16 cellular contexts compared by ENCODE assay signal in genomic region chr19:49820125-49820524, GRCh38. TPM values are rescaled to one million over a fixed set of nuclear protein-coding genes. Genes with fewer than 3 reads are reported as not detected.
DNase-seq lines count a peak whose midpoint lies in the region; ATAC-seq, FAIRE-seq and TF ChIP-seq lines count a peak whose summit lies in the region.
"Had no signal": no experiment of that assay in that cellular context is flagged by ENCODE, and none has a peak within 500 bp of the region (broad histone marks: within the 10 kb centered on the region; RNA-seq: fewer than 3 reads in every experiment).

No MANE protein-coding gene starts in this region.

- H3K4me1 Mint-ChIP-seq in CD4-positive, alpha-beta T cell (ENCODE audit: low read depth): peaks cover 29% of the 10 kb centered on the region
- peaks cover 9% of the 10 kb centered on the region for H3K4me1 Mint-ChIP-seq in GM23338
- H3K4me1 Mint-ChIP-seq in immature natural killer cell: peaks cover 23 to 33% of the 10 kb centered on the region in 2 donors

- H3K4me2 ChIP-seq in GM23338: no peak overlapping the region

- peaks cover 28% of the 10 kb centered on the region for H3K36me3 Mint-ChIP-seq in CD4-positive, alpha-beta T cell (ENCODE audit: low read depth)
- H3K36me3 Mint-ChIP-seq in GM23338 (ENCODE audit: low read depth): peaks cover 12% of the 10 kb centered on the region
- H3K36me3 Mint-ChIP-seq in immature natural killer cell: peaks cover 0 to 4% (median 4%) of the 10 kb centered on the region in 3 donors

- H3K4me3 Mint-ChIP-seq in CD4-positive, alpha-beta T cell: peak overlapping the region; percentile 66
- H3K4me3 Mint-ChIP-seq in GM23338 (peak overlapping the region; percentile 13; the same call in 2 of the 3 replicates), immature natural killer cell (peak overlapping the region in 4 of 5 donors; percentile 33 to 99 (median 79))

- no peak for DNase-seq in CD4-positive, alpha-beta T cell
- DNase-seq in GM23338 (ENCODE audit: low spot score) (no peak), OCI-M2 (lab: John Stamatoyannopoulos, UW; ENCODE audit: unreplicated experiment) (peak; percentile 71), immature natural killer cell (no peak), brain microvascular endothelial cell (no peak), H54 (ENCODE audit: insufficient read length, low spot score) (no peak)
- DNase-seq: activated B cell treated with CpG ODN at 0.5 μM for 24 hours, COR-L47, cortex of kidney, MV-4-11, transverse colon had no signal

- H3K9me3 ChIP-seq in CD4-positive, alpha-beta T cell (ENCODE audit: control insufficient read depth, low read length): no peaks in the 10 kb centered on the region
- H3K9me3 ChIP-seq: transverse colon had no signal

- no peak for TF ChIP-seq CTCF in CD4-positive, alpha-beta T cell (IDR thresholded peaks at IDR 0.05)
- TF ChIP-seq CTCF in GM23338 (conservative IDR thresholded peaks at IDR 0.05; ENCODE audit: low read depth in 2 of 2): no peak
- no peak for TF ChIP-seq CTCF in brain microvascular endothelial cell (IDR thresholded peaks at IDR 0.05; ENCODE audit: low read depth, low read length, missing control alignments)

- no peak for FAIRE-seq in H54 (lab: Jason Lieb, UNC)
- FAIRE-seq: GM12892 had no signal

- no peaks in the 10 kb centered on the region for H3K27me3 ChIP-seq in CD4-positive, alpha-beta T cell (ENCODE audit: control insufficient read depth, insufficient read depth, low read length)
- H3K27me3 ChIP-seq in GM23338 (ENCODE audit: insufficient read depth): no peaks in the 10 kb centered on the region
- H3K27me3 ChIP-seq in brain microvascular endothelial cell (replicated peaks): no peaks in the 10 kb centered on the region
- H3K27me3 ChIP-seq: transverse colon had no signal

- no peak overlapping the region for H2AFZ ChIP-seq in GM23338

- in situ Hi-C loops in brain microvascular endothelial cell (cut with HindIII; ENCODE audit: low pct_ligation_motif_present, low sequenced_read_pairs): no loop called here

- no peaks in the 10 kb centered on the region; the same call in 1 of the 2 replicates for H4K20me1 ChIP-seq in GM23338 (replicated peaks; ENCODE audit: insufficient read depth)

- H3K9me2 ChIP-seq in GM23338 (ENCODE audit: insufficient read depth): no peaks in the 10 kb centered on the region

- ATAC-seq in CD4-positive, alpha-beta T cell (ENCODE audit: poor library complexity): no peak
- no peak for ATAC-seq in GM23338
- no peak for ATAC-seq in GM19035 (IDR thresholded peaks at IDR 0.05; ENCODE audit: unreplicated experiment)
- no peak for ATAC-seq in activated CD4-positive, CD25-positive, alpha-beta regulatory T cell treated with anti-CD3 and anti-CD28 coated beads, Interleukin-2, amount 50 U/mL, for 24 hours
- ATAC-seq: activated T-helper 17 cell treated with anti-CD3 and anti-CD28 coated beads, Interleukin-2, amount 50 U/mL, for 72 hours had no signal

- H3K36me3 ChIP-seq in GM23338 (ENCODE audit: insufficient read depth): peaks cover 3% of the 10 kb centered on the region; the same call in 1 of the 2 replicates
- H3K36me3 ChIP-seq in brain microvascular endothelial cell (replicated peaks): peaks cover 17% of the 10 kb centered on the region

- H3K9me3 Mint-ChIP-seq in CD4-positive, alpha-beta T cell: no peaks in the 10 kb centered on the region
- H3K9me3 Mint-ChIP-seq in GM23338: no peaks in the 10 kb centered on the region
- no peaks in the 10 kb centered on the region for H3K9me3 Mint-ChIP-seq in immature natural killer cell
- H3K9me3 Mint-ChIP-seq: activated B cell treated with CpG ODN at 0.5 μM for 24 hours; activated T-helper 17 cell treated with anti-CD3 and anti-CD28 coated beads, Interleukin-2, amount 50 U/mL, for 72 hours; memory B cell had no signal

- H3K27ac ChIP-seq in CD4-positive, alpha-beta T cell (ENCODE audit: low read depth, low read length): no peak overlapping the region
- H3K27ac ChIP-seq in GM23338 (ENCODE audit: low read depth) (no peak overlapping the region), brain microvascular endothelial cell (no peak overlapping the region)
- H3K27ac ChIP-seq: transverse colon had no signal

- no peaks in the 10 kb centered on the region for H3K27me3 Mint-ChIP-seq in CD4-positive, alpha-beta T cell
- peaks cover 15% of the 10 kb centered on the region for H3K27me3 Mint-ChIP-seq in GM23338 (ENCODE audit: insufficient read depth, low read depth, poor library complexity)
- peaks cover 14 to 20% (median 16%) of the 10 kb centered on the region in 3 donors for H3K27me3 Mint-ChIP-seq in immature natural killer cell (ENCODE audit: low read depth in 3 of 3)
- H3K27me3 Mint-ChIP-seq: activated B cell treated with CpG ODN at 0.5 μM for 24 hours; activated T-helper 17 cell treated with anti-CD3 and anti-CD28 coated beads, Interleukin-2, amount 50 U/mL, for 72 hours; memory B cell had no signal

- no peak overlapping the region for H3K27ac Mint-ChIP-seq in CD4-positive, alpha-beta T cell
- H3K27ac Mint-ChIP-seq in GM23338 (no peak overlapping the region), immature natural killer cell (peak overlapping the region in 1 of 6 donors; percentile 81)
- H3K27ac Mint-ChIP-seq: activated B cell treated with CpG ODN at 0.5 μM for 24 hours had no signal

- H3K79me2 ChIP-seq in GM23338 (replicated peaks; ENCODE audit: insufficient read depth): peaks cover 34% of the 10 kb centered on the region

- CTCF ChIA-PET in CD4-positive, alpha-beta T cell (lab: Charles Lee): no interaction called here

- peaks cover 4% of the 10 kb centered on the region; the same call in 1 of the 2 replicates for H3K4me1 ChIP-seq in GM23338 (ENCODE audit: insufficient read depth)

- intact Hi-C loops in CD4-positive, alpha-beta T cell (cut with DNase I, micrococcal nuclease): no loop called here

- H3K4me3 ChIP-seq in GM23338 (no peak overlapping the region), brain microvascular endothelial cell (ENCODE audit: low read depth, low read length) (no peak overlapping the region)
- H3K4me3 ChIP-seq: transverse colon had no signal

- POLR2A ChIA-PET in CD4-positive, alpha-beta T cell (lab: Charles Lee): interaction anchor here (1.4 kb wide), 2 partner anchors 47 to 49 kb away, joined by 3 to 5 read pairs; no protein-coding TSS in a partner anchor

- no peaks in the 10 kb centered on the region; the same call in 1 of the 2 replicates for H3F3A ChIP-seq in GM23338 (replicated peaks; ENCODE audit: low read depth)

- no peak for TF ChIP-seq POLR2A in H54 (IDR thresholded peaks at IDR 0.05; ENCODE audit: low read depth, low read length)

TF ChIP-seq in GM23338, 12 proteins besides CTCF, POLR2A, EP300 and RAD21 (continues in another document):
- TF ChIP-seq JUNB (IDR thresholded peaks at IDR 0.05; ENCODE audit: unreplicated experiment): no peak
- TF ChIP-seq EZH2 (IDR thresholded peaks at IDR 0.05; ENCODE audit: low read depth, unreplicated experiment): no peak
- TF ChIP-seq ZNF114 (CRISPR knock-in tag; IDR thresholded peaks at IDR 0.05): no peak
- TF ChIP-seq EZH2phosphoT487 (IDR thresholded peaks at IDR 0.05; ENCODE audit: unreplicated experiment): no peak
- no peak for TF ChIP-seq NANOG (IDR thresholded peaks at IDR 0.05; ENCODE audit: borderline replicate concordance)

RNA-seq across cellular contexts. Expression of gene MED25, which starts 2.0 kb away (rescaled TPM):
- 10 to 100 TPM; 67.2 to 67.8 TPM for total RNA-seq in CD4-positive, alpha-beta T cell
- total RNA-seq in GM23338 (2014; rRNA removed; shearing (Covaris generic)): 47.1 and 58.6 TPM in 2 replicates
- polyA plus RNA-seq in GM23338 (2016; fragmentation: Nextera tagmentation; extraction: Ambion mirVana) (45.6 and 46.4 TPM in 2 replicates), immature natural killer cell (10 to 100 TPM in 2 of 3 donors, 1 to 10 TPM in 1; 5.0 to 30.4 (median 13.9) TPM)

RNA-seq across cellular contexts. Expression of gene FUZ, which starts 7.0 kb away (rescaled TPM):
- 10 to 100 TPM; 14.9 to 15.2 TPM for total RNA-seq in CD4-positive, alpha-beta T cell
- total RNA-seq in GM23338 (2014; rRNA removed; shearing (Covaris generic)): 25.7 and 34.8 TPM in 2 replicates
- 24.3 TPM in 2 replicates for polyA plus RNA-seq in GM23338 (2016; fragmentation: Nextera tagmentation; extraction: Ambion mirVana)
- 10 to 100 TPM in 1 of 3 donors, 1 to 10 TPM in 2; 7.3 to 12.0 (median 8.2) TPM for polyA plus RNA-seq in immature natural killer cell

RNA-seq across cellular contexts. Expression of gene PTOV1, which starts 30.8 kb away (rescaled TPM):
- 100 to 1,000 TPM; 127 to 134 TPM for total RNA-seq in CD4-positive, alpha-beta T cell
- 194 and 209 TPM in 2 replicates for total RNA-seq in GM23338 (2014; rRNA removed; shearing (Covaris generic))
- polyA plus RNA-seq in GM23338 (2016; fragmentation: Nextera tagmentation; extraction: Ambion mirVana): 188 and 225 TPM in 2 replicates
- 10 to 100 TPM; 32.0 to 59.7 (median 41.4) TPM for polyA plus RNA-seq in immature natural killer cell

RNA-seq across cellular contexts. Expression of gene PNKP, which starts 47.3 kb away (rescaled TPM):
- 10 to 100 TPM; 96.1 to 98.1 TPM for total RNA-seq in CD4-positive, alpha-beta T cell
- 81.4 and 99.6 TPM in 2 replicates for total RNA-seq in GM23338 (2014; rRNA removed; shearing (Covaris generic))
- polyA plus RNA-seq in GM23338 (2016; fragmentation: Nextera tagmentation; extraction: Ambion mirVana) (109 and 112 TPM in 2 replicates), immature natural killer cell (10 to 100 TPM; 36.4 to 55.1 (median 41.4) TPM)

RNA-seq across cellular contexts. Expression of gene AP2A1, which starts 53.3 kb away (rescaled TPM):
- 10 to 100 TPM; 28.2 to 28.9 TPM for total RNA-seq in CD4-positive, alpha-beta T cell
- total RNA-seq in GM23338 (2014; rRNA removed; shearing (Covaris generic)): 110 and 129 TPM in 2 replicates
- polyA plus RNA-seq in GM23338 (2016; fragmentation: Nextera tagmentation; extraction: Ambion mirVana) (34.1 and 37.2 TPM in 2 replicates), immature natural killer cell (10 to 100 TPM in 2 of 3 donors, 1 to 10 TPM in 1; 6.4 to 27.7 (median 11.6) TPM)

Comparison
In these comparisons a context has a peak if more than half of its experiments do, and no peak if none do; other contexts are left out.
1. H3K4me3 Mint-ChIP-seq: peak in every context shown above with its lines; median percentile 79 in immature natural killer cell; 66 in CD4-positive, alpha-beta T cell; 13 in GM23338.